Comparison of ENCODE assay signal across 7 cellular contexts in the genomic region with DNA sequence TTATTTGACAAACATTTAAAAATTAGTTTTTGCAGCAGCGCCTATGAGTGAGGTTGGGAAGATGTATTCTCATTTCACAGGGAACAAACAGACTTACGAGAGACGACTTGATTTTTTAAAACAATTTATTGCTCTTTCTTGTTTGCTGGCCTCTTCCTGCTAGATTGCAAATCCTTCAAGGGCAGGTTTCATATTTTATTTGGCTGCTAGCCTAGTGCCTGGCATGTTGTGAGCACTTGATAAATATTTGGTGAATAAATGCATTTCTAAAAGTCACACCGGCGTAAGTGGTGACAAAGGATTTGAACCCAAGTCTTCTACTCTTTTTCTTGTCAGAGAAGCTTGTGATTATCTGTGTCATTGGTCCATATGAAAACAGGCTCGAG. TPM values are rescaled to one million over a fixed set of nuclear protein-coding genes. Genes with fewer than 3 reads are reported as not detected.
A peak's percentile ranks its signal among the peaks of the same experiment; 100 is the strongest.
DNase-seq lines count a peak whose midpoint lies in the region; ATAC-seq and TF ChIP-seq lines count a peak whose summit lies in the region.

No MANE protein-coding gene starts in this region.

- H2AFZ ChIP-seq in smooth muscle cell (ENCODE audit: low read depth) = no peak overlapping the region

- CTCF ChIA-PET in activated CD8-positive, alpha-beta T cell treated with anti-CD3 and anti-CD28 coated beads, Interleukin-2, amount 10 ng/mL, durations not matched to agents 7 days and 5 days (lab: Charles Lee) = interaction anchor here (0.9 to 3.6 kb wide), 5 partner anchors 9 to 367 kb away, joined by 3 to 29 read pairs (median 5); a partner anchor contains a TSS

- H3K4me2 ChIP-seq in smooth muscle cell = peak overlapping the region; percentile 94

- no peaks in the 10 kb centered on the region for H3K9me3 Mint-ChIP-seq in HFFc6
- H3K9me3 Mint-ChIP-seq in activated CD8-positive, alpha-beta T cell treated with anti-CD3 and anti-CD28 coated beads, Interleukin-2, amount 10 ng/mL, durations not matched to agents 7 days and 5 days (ENCODE audit: insufficient read depth) = no peaks in the 10 kb centered on the region

- WGBS in smooth muscle cell (ENCODE audit: low lambda C conversion rate) = 93% methylated on average over 6 of the region's 6 CpGs

- POLR2A ChIA-PET in activated CD8-positive, alpha-beta T cell treated with anti-CD3 and anti-CD28 coated beads, Interleukin-2, amount 10 ng/mL, durations not matched to agents 7 days and 5 days (lab: Charles Lee) = interaction anchor here (1.0 to 3.6 kb wide), 4 partner anchors 10 to 197 kb away, joined by 3 to 27 read pairs (median 10); a partner anchor contains a TSS

- H3K4me1 ChIP-seq in iPS-18a (ENCODE audit: control insufficient read depth, low read depth, low read length) (peaks cover 7% of the 10 kb centered on the region), smooth muscle cell (ENCODE audit: low read depth) (peaks cover 10% of the 10 kb centered on the region)

- peak overlapping the region; percentile 95 for H3K27ac Mint-ChIP-seq in HFFc6
- peak overlapping the region; percentile 96 for H3K27ac Mint-ChIP-seq in activated CD8-positive, alpha-beta T cell treated with anti-CD3 and anti-CD28 coated beads, Interleukin-2, amount 10 ng/mL, durations not matched to agents 7 days and 5 days

- no peaks in the 10 kb centered on the region for H3K27me3 ChIP-seq in iPS-18a (ENCODE audit: control insufficient read depth, insufficient read depth, low read length)
- H3K27me3 ChIP-seq in smooth muscle cell (ENCODE audit: low read depth) = no peaks in the 10 kb centered on the region

- H4K20me1 ChIP-seq in smooth muscle cell (ENCODE audit: low read depth) = peaks cover 4% of the 10 kb centered on the region

- no peak for ATAC-seq in activated CD8-positive, alpha-beta T cell treated with anti-CD3 and anti-CD28 coated beads, Interleukin-2, amount 10 ng/mL, durations not matched to agents 7 days and 5 days
- ATAC-seq in GM18498 (IDR thresholded peaks at IDR 0.05; ENCODE audit: unreplicated experiment) = no peak

- H3K4me3 ChIP-seq in iPS-18a (ENCODE audit: low read length) (peak overlapping the region; percentile 96), smooth muscle cell (peak overlapping the region; percentile 91)

- H3K9ac ChIP-seq in iPS-18a (ENCODE audit: low read length) = no peak overlapping the region
- no peak overlapping the region for H3K9ac ChIP-seq in smooth muscle cell (ENCODE audit: low read depth)

- peaks cover 1% of the 10 kb centered on the region for H3K27me3 Mint-ChIP-seq in HFFc6 (ENCODE audit: insufficient read depth)
- H3K27me3 Mint-ChIP-seq in activated CD8-positive, alpha-beta T cell treated with anti-CD3 and anti-CD28 coated beads, Interleukin-2, amount 10 ng/mL, durations not matched to agents 7 days and 5 days (ENCODE audit: low read depth) = no peaks in the 10 kb centered on the region

- H3F3A ChIP-seq in smooth muscle cell (ENCODE audit: low read depth) = no peaks in the 10 kb centered on the region

- H3K36me3 Mint-ChIP-seq in HFFc6 (ENCODE audit: low read depth) = no peaks in the 10 kb centered on the region
- peaks cover 10% of the 10 kb centered on the region for H3K36me3 Mint-ChIP-seq in activated CD8-positive, alpha-beta T cell treated with anti-CD3 and anti-CD28 coated beads, Interleukin-2, amount 10 ng/mL, durations not matched to agents 7 days and 5 days (ENCODE audit: low read depth)

- H3K36me3 ChIP-seq in iPS-18a (ENCODE audit: control insufficient read depth, low read depth, low read length) (no peaks in the 10 kb centered on the region), smooth muscle cell (ENCODE audit: low read depth) (no peaks in the 10 kb centered on the region)

- H3K27ac ChIP-seq in iPS-18a (ENCODE audit: low read length) = no peak overlapping the region
- no peak overlapping the region for H3K27ac ChIP-seq in smooth muscle cell (ENCODE audit: low read depth)

- peak overlapping the region; percentile 95 for H3K4me3 Mint-ChIP-seq in HFFc6
- H3K4me3 Mint-ChIP-seq in activated CD8-positive, alpha-beta T cell treated with anti-CD3 and anti-CD28 coated beads, Interleukin-2, amount 10 ng/mL, durations not matched to agents 7 days and 5 days = peak overlapping the region; percentile 76

- H3K79me2 ChIP-seq in smooth muscle cell (ENCODE audit: low read depth) = peaks cover 43% of the 10 kb centered on the region

- DNase-seq in HFFc6 (no peak), smooth muscle cell (lab: John Stamatoyannopoulos, UW; ENCODE audit: unreplicated experiment) (no peak), GM13976 (ENCODE audit: low spot score) (no peak), COR-L47 (lab: John Stamatoyannopoulos, UW) (no peak)
- no peak for DNase-seq in activated CD8-positive, alpha-beta T cell treated with anti-CD3 and anti-CD28 coated beads, Interleukin-2, amount 10 ng/mL, durations not matched to agents 7 days and 5 days

- in situ Hi-C loops in GM13976 (cut with MboI; ENCODE audit: low sequenced_read_pairs, unreplicated experiment) = no loop called here

- TF ChIP-seq CTCF in HFFc6 (IDR thresholded peaks at IDR 0.05) (no peak), smooth muscle cell (IDR thresholded peaks at IDR 0.05; ENCODE audit: borderline replicate concordance, insufficient read depth, poor library complexity, severe bottlenecking) (no peak), GM13976 (IDR thresholded peaks at IDR 0.05; ENCODE audit: borderline replicate concordance, control extremely low read depth, extremely low read depth, insufficient read depth, missing control alignments) (no peak)

- peaks cover 11% of the 10 kb centered on the region for H3K4me1 Mint-ChIP-seq in HFFc6 (ENCODE audit: low read depth)
- H3K4me1 Mint-ChIP-seq in activated CD8-positive, alpha-beta T cell treated with anti-CD3 and anti-CD28 coated beads, Interleukin-2, amount 10 ng/mL, durations not matched to agents 7 days and 5 days (ENCODE audit: low read depth) = peaks cover 37% of the 10 kb centered on the region

- H3K9me3 ChIP-seq in iPS-18a (ENCODE audit: control insufficient read depth, low read depth, low read length) (no peaks in the 10 kb centered on the region), smooth muscle cell (replicated peaks; ENCODE audit: low read depth) (no peaks in the 10 kb centered on the region)

RNA-seq across cellular contexts. Expression of a gene that starts 1.4 kb away (rescaled TPM):
- total RNA-seq in HFFc6 (2021; fragmentation: NEBNext Ultra II Directional; extraction: Animal tissue kit (Norgen Biotek cat#: 25700)) = 10 to 100 TPM; 24.6 to 33.9 (median 30.5) TPM
- 10 to 100 TPM; 60.1 to 64.5 TPM for total RNA-seq in activated CD8-positive, alpha-beta T cell treated with anti-CD3 and anti-CD28 coated beads, Interleukin-2, amount 10 ng/mL, durations not matched to agents 7 days and 5 days
- 7.8 and 17.1 TPM in 2 replicates for total RNA-seq in smooth muscle cell
- polyA plus RNA-seq in smooth muscle cell = 9.0 and 12.9 TPM in 2 replicates

RNA-seq across cellular contexts. Expression of a gene that starts 8.8 kb away (rescaled TPM):
- total RNA-seq in HFFc6 (2021; fragmentation: NEBNext Ultra II Directional; extraction: Animal tissue kit (Norgen Biotek cat#: 25700)) = 10 to 100 TPM; 52.3 to 59.3 (median 55.2) TPM
- total RNA-seq in activated CD8-positive, alpha-beta T cell treated with anti-CD3 and anti-CD28 coated beads, Interleukin-2, amount 10 ng/mL, durations not matched to agents 7 days and 5 days = 10 to 100 TPM; 53.3 to 58.8 TPM
- 12.7 and 24.2 TPM in 2 replicates for total RNA-seq in smooth muscle cell
- polyA plus RNA-seq in smooth muscle cell = 20.6 and 22.7 TPM in 2 replicates

RNA-seq across cellular contexts. Expression of a gene that starts 37.2 kb away (rescaled TPM):
- 100 to 1,000 TPM; 248 to 801 (median 737) TPM for total RNA-seq in HFFc6 (2021; fragmentation: NEBNext Ultra II Directional; extraction: Animal tissue kit (Norgen Biotek cat#: 25700))
- 10 to 100 TPM; 18.3 to 20.1 TPM for total RNA-seq in activated CD8-positive, alpha-beta T cell treated with anti-CD3 and anti-CD28 coated beads, Interleukin-2, amount 10 ng/mL, durations not matched to agents 7 days and 5 days
- total RNA-seq in smooth muscle cell = 109 and 121 TPM in 2 replicates
- polyA plus RNA-seq in smooth muscle cell = 129 and 175 TPM in 2 replicates
